ENCODE assay signal across 21 cellular contexts in the genomic region with DNA sequence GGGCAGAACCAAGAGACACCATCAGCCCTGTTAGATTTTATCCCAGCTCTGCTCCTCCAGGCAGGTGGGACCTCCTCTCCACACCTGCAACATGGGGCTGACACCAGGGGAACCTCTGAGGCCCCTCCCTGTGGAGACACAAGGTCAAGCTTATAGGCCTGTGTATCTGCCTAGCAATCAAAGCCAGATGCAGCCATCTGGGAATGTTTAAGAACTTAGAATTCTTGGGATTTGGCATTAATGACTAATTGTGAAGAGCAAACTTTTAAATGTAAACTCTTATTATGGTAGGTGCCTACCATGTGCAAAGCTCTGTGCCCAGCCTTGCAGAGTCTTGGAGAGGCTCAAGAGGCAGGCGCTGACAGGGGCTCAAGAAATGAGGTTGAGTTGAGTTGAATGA. TPM values are rescaled to one million over a fixed set of nuclear protein-coding genes. Genes with fewer than 3 reads are reported as not detected.
"Had no signal": no experiment of that assay in that cellular context is flagged by ENCODE, and none has a peak within 500 bp of the region (broad histone marks: within the 10 kb centered on the region; RNA-seq: fewer than 3 reads in every experiment).

No MANE protein-coding gene starts in this region.

- H3K4me1 ChIP-seq: pancreas, testis had no signal

- H3K4me3 ChIP-seq: lower lobe of right lung, pancreas, smooth muscle cell, testis had no signal

- H3K4me3 Mint-ChIP-seq: activated CD4-positive, alpha-beta memory T cell treated with anti-CD3 and anti-CD28 coated beads for 36 hours; activated naive CD8-positive, alpha-beta T cell treated with anti-CD3 and anti-CD28 coated beads, Interleukin-2, amount 10 ng/mL, durations not matched to agents 7 days and 5 days; natural killer cell; T-helper 2 cell treated with Interferon-gamma antibody and Interleukin-4, amounts not matched to agents 5 μg/mL and 100 μg/mL, for 36 hours; type B pancreatic cell had no signal

- ATAC-seq: lower lobe of right lung, natural killer cell, pancreas, sciatic nerve had no signal

- H3K27ac Mint-ChIP-seq: activated CD4-positive, alpha-beta memory T cell treated with anti-CD3 and anti-CD28 coated beads for 36 hours; activated naive CD8-positive, alpha-beta T cell treated with anti-CD3 and anti-CD28 coated beads, Interleukin-2, amount 10 ng/mL, durations not matched to agents 7 days and 5 days; natural killer cell; T-helper 2 cell treated with Interferon-gamma antibody and Interleukin-4, amounts not matched to agents 5 μg/mL and 100 μg/mL, for 36 hours; type B pancreatic cell had no signal

- H3K27ac ChIP-seq: brain microvascular endothelial cell, lower lobe of right lung, neutrophil, pancreas, testis had no signal

- DNase-seq: activated CD4-positive, alpha-beta memory T cell treated with anti-CD3 and anti-CD28 coated beads for 36 hours; activated naive CD4-positive, alpha-beta T cell; activated naive CD8-positive, alpha-beta T cell treated with anti-CD3 and anti-CD28 coated beads, Interleukin-2, amount 10 ng/mL, durations not matched to agents 7 days and 5 days; activated T-cell treated with anti-CD3 and anti-CD28 coated beads for 4 hours; brain microvascular endothelial cell; central memory CD4-positive, alpha-beta T cell; foreskin melanocyte; glutamatergic neuron; hippocampal formation; lower lobe of right lung; natural killer cell; pancreas; stimulated activated CD4-positive, alpha-beta T cell treated with anti-CD3 and anti-CD28 coated beads, Interleukin-4, amount 100 ng/mL, for 1 hour; testis had no signal

- H3K27me3 Mint-ChIP-seq: activated CD4-positive, alpha-beta memory T cell treated with anti-CD3 and anti-CD28 coated beads for 36 hours had no signal

- H3K9me3 Mint-ChIP-seq: activated CD4-positive, alpha-beta memory T cell treated with anti-CD3 and anti-CD28 coated beads for 36 hours; activated naive CD8-positive, alpha-beta T cell treated with anti-CD3 and anti-CD28 coated beads, Interleukin-2, amount 10 ng/mL, durations not matched to agents 7 days and 5 days; natural killer cell; T-helper 2 cell treated with Interferon-gamma antibody and Interleukin-4, amounts not matched to agents 5 μg/mL and 100 μg/mL, for 36 hours; type B pancreatic cell had no signal

- H3K36me3 Mint-ChIP-seq: activated CD4-positive, alpha-beta memory T cell treated with anti-CD3 and anti-CD28 coated beads for 36 hours; activated naive CD8-positive, alpha-beta T cell treated with anti-CD3 and anti-CD28 coated beads, Interleukin-2, amount 10 ng/mL, durations not matched to agents 7 days and 5 days; natural killer cell; type B pancreatic cell had no signal

- H3K4me2 ChIP-seq: smooth muscle cell had no signal

- H3K27me3 ChIP-seq: neutrophil, pancreas, testis had no signal

- H3K9me3 ChIP-seq: lower lobe of right lung, neutrophil, pancreas, testis had no signal

- H3K36me3 ChIP-seq: brain microvascular endothelial cell, lower lobe of right lung, neutrophil, pancreas had no signal

RNA-seq across cellular contexts. Expression of a gene that starts 52.1 kb away (rescaled TPM):
- total RNA-seq: activated CD4-positive, alpha-beta memory T cell treated with anti-CD3 and anti-CD28 coated beads for 36 hours; activated naive CD8-positive, alpha-beta T cell treated with anti-CD3 and anti-CD28 coated beads, Interleukin-2, amount 10 ng/mL, durations not matched to agents 7 days and 5 days; lower lobe of right lung; mesenteric fat pad; pancreas; sciatic nerve; smooth muscle cell had no signal
- polyA plus RNA-seq: esophagus, pancreas, smooth muscle cell had no signal
